22 cellular contexts compared by ENCODE assay signal in genomic region chr3:115551091-115551490, GRCh38.
DNase-seq lines count a peak whose midpoint lies in the region; ATAC-seq and TF ChIP-seq lines count a peak whose summit lies in the region.
"Had no signal": no experiment of that assay in that cellular context is flagged by ENCODE, and none has a peak within 500 bp of the region (broad histone marks: within the 10 kb centered on the region; RNA-seq: fewer than 3 reads in every experiment).

No MANE protein-coding gene starts in this region.

- ATAC-seq in HG03378 (IDR thresholded peaks at IDR 0.05; ENCODE audit: unreplicated experiment), result no peak
- ATAC-seq: CD8-positive, alpha-beta T cell; HepG2; K562; Panc1 had no signal

- H3K4me3 Mint-ChIP-seq in glutamatergic neuron (ENCODE audit: unreplicated experiment), result peak overlapping the region; percentile 30
- no peak overlapping the region for H3K4me3 Mint-ChIP-seq in type B pancreatic cell
- H3K4me3 Mint-ChIP-seq: CD8-positive, alpha-beta T cell had no signal

- H3K9me3 Mint-ChIP-seq in glutamatergic neuron (ENCODE audit: unreplicated experiment), result no peaks in the 10 kb centered on the region
- H3K9me3 Mint-ChIP-seq in type B pancreatic cell, result peaks cover 4% of the 10 kb centered on the region
- H3K9me3 Mint-ChIP-seq: CD8-positive, alpha-beta T cell had no signal

- H3K27me3 Mint-ChIP-seq in glutamatergic neuron (ENCODE audit: unreplicated experiment) (no peaks in the 10 kb centered on the region), type B pancreatic cell (no peaks in the 10 kb centered on the region)

- H3K4me1 Mint-ChIP-seq in glutamatergic neuron (ENCODE audit: low read depth, unreplicated experiment) (peaks cover 7% of the 10 kb centered on the region), type B pancreatic cell (ENCODE audit: unreplicated experiment) (peaks cover 19% of the 10 kb centered on the region)

- H3K36me3 Mint-ChIP-seq in glutamatergic neuron (ENCODE audit: unreplicated experiment), result no peaks in the 10 kb centered on the region
- H3K36me3 Mint-ChIP-seq in type B pancreatic cell, result no peaks in the 10 kb centered on the region
- H3K36me3 Mint-ChIP-seq: CD8-positive, alpha-beta T cell had no signal

- TF ChIP-seq CTCF in glutamatergic neuron (IDR thresholded peaks at IDR 0.05; ENCODE audit: partially characterized antibody, unreplicated experiment) (no peak), type B pancreatic cell (conservative IDR thresholded peaks at IDR 0.05) (no peak)

- DNase-seq in DMS 273 (lab: John Stamatoyannopoulos, UW; ENCODE audit: unreplicated experiment) (peak; percentile 17), DMS 273 treated with DMSO at 0.1 percent for 48 hours (lab: John Stamatoyannopoulos, UW) (no peak), NCI-H82 (lab: John Stamatoyannopoulos, UW) (peak; percentile 12), NCI-H82 treated with DMSO at 0.1 percent for 48 hours (lab: John Stamatoyannopoulos, UW; ENCODE audit: unreplicated experiment) (no peak), glutamatergic neuron (no peak), type B pancreatic cell (ENCODE audit: extremely low spot score, unreplicated experiment) (no peak), SKM-1 treated with dmso at 0.1 percent for 144 hours (lab: John Stamatoyannopoulos, UW; ENCODE audit: unreplicated experiment) (no peak)
- DNase-seq: ACHN; CD8-positive, alpha-beta T cell; EL; GF-D8; H7; MM.1S; NCI-H1048; NCI-H1436 treated with DMSO at 0.1 percent for 48 hours; NCI-H1930; NCI-H69; SIG-M5 had no signal

- H3K27ac Mint-ChIP-seq in glutamatergic neuron (ENCODE audit: unreplicated experiment), result peak overlapping the region; percentile 79
- peak overlapping the region; percentile 50 for H3K27ac Mint-ChIP-seq in type B pancreatic cell
- H3K27ac Mint-ChIP-seq: CD8-positive, alpha-beta T cell had no signal

Comparison
In these comparisons a context has a peak if more than half of its experiments do, and no peak if none do; other contexts are left out.
1. DNase-seq: peak in DMS 273 (single experiment) and NCI-H82 (single experiment); none in DMS 273 treated with DMSO at 0.1 percent for 48 hours (single experiment), NCI-H82 treated with DMSO at 0.1 percent for 48 hours (single experiment), glutamatergic neuron (single experiment), type B pancreatic cell (single experiment) and SKM-1 treated with dmso at 0.1 percent for 144 hours (single experiment).